1 cellular context compared by ENCODE assay signal in the genomic region with DNA sequence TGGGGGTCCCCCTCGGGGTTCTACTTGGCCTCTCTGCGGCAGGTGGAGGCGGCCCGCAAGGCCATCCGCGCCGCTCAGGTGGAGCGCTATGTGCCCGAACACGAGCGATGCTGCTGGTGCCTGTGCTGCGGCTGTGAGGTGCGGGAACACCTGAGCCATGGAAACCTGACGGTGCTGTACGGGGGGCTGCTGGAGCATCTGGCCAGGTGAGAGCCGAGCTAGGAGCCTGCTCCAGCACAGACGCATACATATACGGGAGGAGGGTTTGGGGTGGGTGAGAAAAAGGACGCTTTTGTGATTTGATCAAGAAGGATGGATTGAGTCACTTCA.
TF ChIP-seq lines count a peak whose summit lies in the region.

No MANE protein-coding gene starts in this region.

TF ChIP-seq in GM12878, 131 proteins besides CTCF, POLR2A, EP300 and RAD21:
- TF ChIP-seq, protein P1, sequence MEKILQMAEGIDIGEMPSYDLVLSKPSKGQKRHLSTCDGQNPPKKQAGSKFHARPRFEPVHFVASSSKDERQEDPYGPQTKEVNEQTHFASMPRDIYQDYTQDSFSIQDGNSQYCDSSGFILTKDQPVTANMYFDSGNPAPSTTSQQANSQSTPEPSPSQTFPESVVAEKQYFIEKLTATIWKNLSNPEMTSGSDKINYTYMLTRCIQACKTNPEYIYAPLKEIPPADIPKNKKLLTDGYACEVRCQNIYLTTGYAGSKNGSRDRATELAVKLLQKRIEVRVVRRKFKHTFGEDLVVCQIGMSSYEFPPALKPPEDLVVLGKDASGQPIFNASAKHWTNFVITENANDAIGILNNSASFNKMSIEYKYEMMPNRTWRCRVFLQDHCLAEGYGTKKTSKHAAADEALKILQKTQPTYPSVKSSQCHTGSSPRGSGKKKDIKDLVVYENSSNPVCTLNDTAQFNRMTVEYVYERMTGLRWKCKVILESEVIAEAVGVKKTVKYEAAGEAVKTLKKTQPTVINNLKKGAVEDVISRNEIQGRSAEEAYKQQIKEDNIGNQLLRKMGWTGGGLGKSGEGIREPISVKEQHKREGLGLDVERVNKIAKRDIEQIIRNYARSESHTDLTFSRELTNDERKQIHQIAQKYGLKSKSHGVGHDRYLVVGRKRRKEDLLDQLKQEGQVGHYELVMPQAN (conservative IDR thresholded peaks at IDR 0.05): 0 out of 2 replicates have a peak, but pooled peaks have one; percentile 12
- no peak for TF ChIP-seq SMAD1 (IDR thresholded peaks at IDR 0.05; ENCODE audit: low read depth, partially characterized antibody)
